Comparison of ENCODE assay signal across 38 cellular contexts in genomic region chrX:101750744-101751143, GRCh38.
"Had no signal": no experiment of that assay in that cellular context is flagged by ENCODE, and none has a peak within 500 bp of the region (broad histone marks: within the 10 kb centered on the region; RNA-seq: fewer than 3 reads in every experiment).

No MANE protein-coding gene starts in this region.

- H3K27ac ChIP-seq: cardiac muscle cell, VCaP had no signal

- H3K4me1 ChIP-seq: adrenal gland had no signal

- DNase-seq: activated B cell treated with CpG ODN at 0.5 μM for 24 hours; activated CD4-positive, alpha-beta memory T cell treated with anti-CD3 and anti-CD28 coated beads for 36 hours; activated CD4-positive, alpha-beta T cell treated with anti-CD3 and anti-CD28 coated beads for 4 hours; activated CD4-positive, alpha-beta T cell treated with anti-CD3 and anti-CD28 coated beads, Interleukin-2, amount 10 ng/mL, durations not matched to agents 24 days and 14 days; activated CD4-positive, alpha-beta T cell treated with anti-CD3 and anti-CD28 coated beads, Interleukin-2, amount 50 U/mL, for 1 hour; activated CD4-positive, alpha-beta T cell treated with anti-CD3 and anti-CD28 coated beads, Interleukin-2, amount 50 U/mL, for 4 hours; activated CD4-positive, CD25-positive, alpha-beta regulatory T cell treated with anti-CD3 and anti-CD28 coated beads, Interleukin-2, amount 50 U/mL, for 72 hours; activated CD8-positive, alpha-beta memory T cell treated with anti-CD3 and anti-CD28 coated beads, Interleukin-2, amount 50 U/mL, for 4 hours; activated CD8-positive, alpha-beta T cell treated with anti-CD3 and anti-CD28 coated beads for 36 hours; activated effector memory CD4-positive, alpha-beta T cell treated with anti-CD3 and anti-CD28 coated beads, Interleukin-2, amount 50 U/mL, for 16 hours; activated gamma-delta T cell treated with Interleukin-2 at 50 U/mL for 16 hours; activated naive CD4-positive, alpha-beta T cell; activated naive CD4-positive, alpha-beta T cell treated with anti-CD3 and anti-CD28 coated beads for 36 hours; activated naive CD4-positive, alpha-beta T cell treated with anti-CD3 and anti-CD28 coated beads, Interleukin-2, amount 50 U/mL, for 16 hours; activated naive CD8-positive, alpha-beta T cell treated with anti-CD3 and anti-CD28 coated beads for 36 hours; activated T-cell treated with anti-CD3 and anti-CD28 coated beads for 4 hours; activated T-cell treated with anti-CD3 and anti-CD28 coated beads, Interleukin-2, amount 50 U/mL, for 1 hour; activated T-cell treated with anti-CD3 and anti-CD28 coated beads, Interleukin-2, amount 50 U/mL, for 4 hours; activated T-cell treated with anti-CD3 and anti-CD28 coated beads, Interleukin-2, amount 50 U/mL, for 72 hours; adrenal gland; amniotic stem cell; aorta; caudate nucleus; cerebellar nuclear complex; T-helper 1 cell; T-helper 2 cell; T-helper 9 cell had no signal

- H3K27ac Mint-ChIP-seq: activated B cell treated with CpG ODN at 0.5 μM for 24 hours; activated CD4-positive, alpha-beta memory T cell treated with anti-CD3 and anti-CD28 coated beads for 36 hours; activated CD4-positive, alpha-beta T cell treated with anti-CD3 and anti-CD28 coated beads, Interleukin-2, amount 10 ng/mL, durations not matched to agents 24 days and 14 days; activated CD8-positive, alpha-beta T cell treated with anti-CD3 and anti-CD28 coated beads for 36 hours; activated naive CD4-positive, alpha-beta T cell treated with anti-CD3 and anti-CD28 coated beads for 36 hours; activated naive CD4-positive, alpha-beta T cell treated with anti-CD3 and anti-CD28 coated beads, Interleukin-2, amount 50 U/mL, for 72 hours; activated naive CD8-positive, alpha-beta T cell treated with anti-CD3 and anti-CD28 coated beads for 36 hours; activated T-cell treated with anti-CD3 and anti-CD28 coated beads, Interleukin-2, amount 50 U/mL, for 72 hours; activated T-helper 1 cell treated with anti-CD3 and anti-CD28 coated beads, Interleukin-12 subunit alpha, Interleukin-12 subunit beta, Interleukin-2, Interleukin-4 antibody, amounts not matched to agents 30 ng/mL and 10 ng/mL and 1 ng/mL, durations not matched to agents 14 hours and 24 hours and 36 hours; activated T-helper 17 cell treated with anti-CD3 and anti-CD28 coated beads, Interleukin-2, amount 50 U/mL, for 72 hours; brain; T-helper 1 cell treated with Interleukin-12 subunit alpha and Interleukin-12 subunit beta and Interleukin-4 antibody, amounts not matched to agents 30 μg/mL and 1 μg/mL, for 36 hours; T-helper 2 cell treated with Interferon-gamma antibody and Interleukin-4, amounts not matched to agents 5 μg/mL and 100 μg/mL, for 36 hours had no signal

- H3K4me3 Mint-ChIP-seq: activated B cell treated with CpG ODN at 0.5 μM for 24 hours; activated CD4-positive, alpha-beta memory T cell treated with anti-CD3 and anti-CD28 coated beads for 36 hours; activated CD4-positive, alpha-beta T cell treated with anti-CD3 and anti-CD28 coated beads, Interleukin-2, amount 10 ng/mL, durations not matched to agents 24 days and 14 days; activated CD8-positive, alpha-beta T cell treated with anti-CD3 and anti-CD28 coated beads for 36 hours; activated naive CD4-positive, alpha-beta T cell treated with anti-CD3 and anti-CD28 coated beads for 36 hours; activated naive CD8-positive, alpha-beta T cell treated with anti-CD3 and anti-CD28 coated beads for 36 hours; activated T-cell treated with anti-CD3 and anti-CD28 coated beads, Interleukin-2, amount 50 U/mL, for 4 hours; activated T-cell treated with anti-CD3 and anti-CD28 coated beads, Interleukin-2, amount 50 U/mL, for 72 hours; activated T-helper 1 cell treated with anti-CD3 and anti-CD28 coated beads, Interleukin-12 subunit alpha, Interleukin-12 subunit beta, Interleukin-2, Interleukin-4 antibody, amounts not matched to agents 30 ng/mL and 10 ng/mL and 1 ng/mL, durations not matched to agents 14 hours and 24 hours and 36 hours; activated T-helper 17 cell treated with anti-CD3 and anti-CD28 coated beads, Interleukin-2, amount 50 U/mL, for 72 hours; brain; central memory CD8-positive, alpha-beta T cell; T-helper 1 cell treated with Interleukin-12 subunit alpha and Interleukin-12 subunit beta and Interleukin-4 antibody, amounts not matched to agents 30 μg/mL and 1 μg/mL, for 36 hours; T-helper 2 cell treated with Interferon-gamma antibody and Interleukin-4, amounts not matched to agents 5 μg/mL and 100 μg/mL, for 36 hours had no signal

- H3K27me3 ChIP-seq: cardiac muscle cell had no signal

- H3K4me3 ChIP-seq: adrenal gland, cardiac muscle cell had no signal

- H3K36me3 ChIP-seq: adrenal gland, cardiac muscle cell had no signal

- H3K9me3 ChIP-seq: adrenal gland had no signal

- H3K36me3 Mint-ChIP-seq: activated CD4-positive, alpha-beta memory T cell treated with anti-CD3 and anti-CD28 coated beads for 36 hours; activated naive CD4-positive, alpha-beta T cell treated with anti-CD3 and anti-CD28 coated beads, Interleukin-2, amount 50 U/mL, for 72 hours; activated naive CD8-positive, alpha-beta T cell treated with anti-CD3 and anti-CD28 coated beads for 36 hours; brain had no signal

- FAIRE-seq: bronchial epithelial cell, TTC549 had no signal

- H3K4me1 Mint-ChIP-seq: activated B cell treated with CpG ODN at 0.5 μM for 24 hours; activated CD4-positive, alpha-beta T cell treated with anti-CD3 and anti-CD28 coated beads, Interleukin-2, amount 10 ng/mL, durations not matched to agents 24 days and 14 days; activated naive CD8-positive, alpha-beta T cell treated with anti-CD3 and anti-CD28 coated beads for 36 hours; activated T-helper 17 cell treated with anti-CD3 and anti-CD28 coated beads, Interleukin-2, amount 50 U/mL, for 72 hours; central memory CD8-positive, alpha-beta T cell had no signal

- H3K9me3 Mint-ChIP-seq: activated B cell treated with CpG ODN at 0.5 μM for 24 hours; activated CD4-positive, alpha-beta memory T cell treated with anti-CD3 and anti-CD28 coated beads for 36 hours; activated CD4-positive, alpha-beta T cell treated with anti-CD3 and anti-CD28 coated beads, Interleukin-2, amount 10 ng/mL, durations not matched to agents 24 days and 14 days; activated CD8-positive, alpha-beta T cell treated with anti-CD3 and anti-CD28 coated beads for 36 hours; activated naive CD4-positive, alpha-beta T cell treated with anti-CD3 and anti-CD28 coated beads for 36 hours; activated naive CD4-positive, alpha-beta T cell treated with anti-CD3 and anti-CD28 coated beads, Interleukin-2, amount 50 U/mL, for 72 hours; activated T-cell treated with anti-CD3 and anti-CD28 coated beads, Interleukin-2, amount 50 U/mL, for 4 hours; activated T-helper 1 cell treated with anti-CD3 and anti-CD28 coated beads, Interleukin-12 subunit alpha, Interleukin-12 subunit beta, Interleukin-2, Interleukin-4 antibody, amounts not matched to agents 30 ng/mL and 10 ng/mL and 1 ng/mL, durations not matched to agents 14 hours and 24 hours and 36 hours; activated T-helper 17 cell treated with anti-CD3 and anti-CD28 coated beads, Interleukin-2, amount 50 U/mL, for 72 hours; central memory CD8-positive, alpha-beta T cell; T-helper 1 cell treated with Interleukin-12 subunit alpha and Interleukin-12 subunit beta and Interleukin-4 antibody, amounts not matched to agents 30 μg/mL and 1 μg/mL, for 36 hours; T-helper 2 cell treated with Interferon-gamma antibody and Interleukin-4, amounts not matched to agents 5 μg/mL and 100 μg/mL, for 36 hours had no signal

- ATAC-seq: activated CD8-positive, alpha-beta T cell treated with anti-CD3 and anti-CD28 coated beads for 36 hours; activated naive CD4-positive, alpha-beta T cell treated with anti-CD3 and anti-CD28 coated beads, Interleukin-2, amount 50 U/mL, for 72 hours; activated T-cell treated with anti-CD3 and anti-CD28 coated beads, Interleukin-2, amount 50 U/mL, for 4 hours; activated T-cell treated with anti-CD3 and anti-CD28 coated beads, Interleukin-2, amount 50 U/mL, for 72 hours; activated T-helper 17 cell treated with anti-CD3 and anti-CD28 coated beads, Interleukin-2, amount 50 U/mL, for 72 hours had no signal
